Comparison of ENCODE assay signal across 19 cellular contexts in the genomic region with DNA sequence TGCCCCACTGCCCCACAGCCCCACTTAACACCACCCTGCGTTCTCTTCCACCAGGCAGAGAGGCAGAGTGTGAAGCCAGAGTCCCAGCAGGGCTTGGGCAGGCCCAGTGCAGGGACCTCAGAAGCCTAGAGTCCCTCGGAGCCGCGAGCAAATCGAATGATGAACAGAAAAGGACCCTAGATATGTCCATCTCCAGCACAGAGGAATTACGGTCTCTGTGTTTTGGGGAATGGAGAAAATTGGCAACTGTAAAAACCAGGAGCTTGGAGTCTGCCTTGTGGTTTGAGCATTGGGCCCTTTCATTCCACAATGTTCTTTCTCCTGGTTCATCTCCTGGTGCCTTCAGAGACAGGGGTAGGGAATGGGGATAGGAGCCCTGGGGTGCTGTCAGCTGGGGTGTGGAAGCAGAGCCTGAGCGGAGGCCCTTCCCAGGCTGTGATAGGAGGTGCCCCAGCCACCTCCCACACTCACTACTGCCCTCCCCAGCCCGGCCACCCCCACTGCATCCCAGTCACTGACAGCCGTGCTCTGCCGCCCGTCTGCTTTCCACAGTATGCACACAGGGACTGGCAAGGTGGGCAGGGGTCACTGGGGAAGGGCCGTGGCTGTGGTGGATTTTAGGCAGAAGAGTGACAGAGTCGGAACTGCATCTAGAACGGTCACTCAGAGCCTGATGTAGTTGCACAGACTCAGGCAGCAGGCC. TPM values are rescaled to one million over a fixed set of nuclear protein-coding genes. Genes with fewer than 3 reads are reported as not detected.
"Had no signal": no experiment of that assay in that cellular context is flagged by ENCODE, and none has a peak within 500 bp of the region (broad histone marks: within the 10 kb centered on the region; RNA-seq: fewer than 3 reads in every experiment).

No MANE protein-coding gene starts in this region.

- H3K4me1 ChIP-seq: psoas muscle, right lobe of liver had no signal

- H3K27ac ChIP-seq: psoas muscle, right lobe of liver had no signal

- ATAC-seq: activated CD4-positive, CD25-positive, alpha-beta regulatory T cell treated with anti-CD3 and anti-CD28 coated beads, Interleukin-2, amount 50 U/mL, for 24 hours; activated T-cell treated with anti-CD3 and anti-CD28 coated beads, Interleukin-2, amount 50 U/mL, for 4 hours; effector memory CD8-positive, alpha-beta T cell; psoas muscle; right lobe of liver; stimulated activated naive B cell treated with anti-CD40 and anti-IgM and Interleukin-4, amounts not matched to agents 10 μg/mL and 1 μg/mL and 100 μg/mL, for 72 hours had no signal

- H3K4me3 Mint-ChIP-seq: activated CD4-positive, alpha-beta memory T cell treated with anti-CD3 and anti-CD28 coated beads for 36 hours; activated naive CD8-positive, alpha-beta T cell treated with anti-CD3 and anti-CD28 coated beads for 36 hours; activated T-cell treated with anti-CD3 and anti-CD28 coated beads, Interleukin-2, amount 50 U/mL, for 4 hours; dendritic cell treated with granulocyte-macrophage colony-stimulating factor and Interleukin-4, amounts not matched to agents 40 ng/mL and 50 ng/mL, for 4 days; effector memory CD8-positive, alpha-beta T cell; nephron; stimulated activated naive B cell treated with anti-CD40 and anti-IgM and Interleukin-4, amounts not matched to agents 10 μg/mL and 1 μg/mL and 100 μg/mL, for 72 hours; T-helper 1 cell treated with Interleukin-12 subunit alpha and Interleukin-12 subunit beta and Interleukin-4 antibody, amounts not matched to agents 30 μg/mL and 1 μg/mL, for 36 hours; type B pancreatic cell had no signal

- H3K27ac Mint-ChIP-seq: activated CD4-positive, alpha-beta memory T cell treated with anti-CD3 and anti-CD28 coated beads for 36 hours; activated naive CD8-positive, alpha-beta T cell treated with anti-CD3 and anti-CD28 coated beads for 36 hours; dendritic cell treated with granulocyte-macrophage colony-stimulating factor and Interleukin-4, amounts not matched to agents 40 ng/mL and 50 ng/mL, for 4 days; effector memory CD8-positive, alpha-beta T cell; nephron; stimulated activated naive B cell treated with anti-CD40 and anti-IgM and Interleukin-4, amounts not matched to agents 10 μg/mL and 1 μg/mL and 100 μg/mL, for 72 hours; T-helper 1 cell treated with Interleukin-12 subunit alpha and Interleukin-12 subunit beta and Interleukin-4 antibody, amounts not matched to agents 30 μg/mL and 1 μg/mL, for 36 hours; type B pancreatic cell had no signal

- H3K27me3 ChIP-seq: right lobe of liver had no signal

- H3K4me3 ChIP-seq: psoas muscle, right lobe of liver had no signal

- H3K9me3 Mint-ChIP-seq: activated CD4-positive, alpha-beta memory T cell treated with anti-CD3 and anti-CD28 coated beads for 36 hours; activated naive CD8-positive, alpha-beta T cell treated with anti-CD3 and anti-CD28 coated beads for 36 hours; activated T-cell treated with anti-CD3 and anti-CD28 coated beads, Interleukin-2, amount 50 U/mL, for 4 hours; dendritic cell treated with granulocyte-macrophage colony-stimulating factor and Interleukin-4, amounts not matched to agents 40 ng/mL and 50 ng/mL, for 4 days; effector memory CD8-positive, alpha-beta T cell; nephron; stimulated activated naive B cell treated with anti-CD40 and anti-IgM and Interleukin-4, amounts not matched to agents 10 μg/mL and 1 μg/mL and 100 μg/mL, for 72 hours; T-helper 1 cell treated with Interleukin-12 subunit alpha and Interleukin-12 subunit beta and Interleukin-4 antibody, amounts not matched to agents 30 μg/mL and 1 μg/mL, for 36 hours; type B pancreatic cell had no signal

- H3K9me3 ChIP-seq: psoas muscle, right lobe of liver had no signal

- DNase-seq: activated CD4-positive, alpha-beta memory T cell treated with anti-CD3 and anti-CD28 coated beads for 36 hours; activated gamma-delta T cell treated with Interleukin-2 at 50 U/mL for 16 hours; activated naive CD8-positive, alpha-beta T cell treated with anti-CD3 and anti-CD28 coated beads for 36 hours; activated T-cell treated with anti-CD3 and anti-CD28 coated beads, Interleukin-2, amount 50 U/mL, for 4 hours; cerebellar nuclear complex; effector memory CD8-positive, alpha-beta T cell; erythroblast; hippocampal formation; mammary epithelial cell; psoas muscle; stimulated activated CD4-positive, alpha-beta T cell treated with anti-CD3 and anti-CD28 coated beads, Interleukin-2, amount 100 ng/mL, for 24 hours; stimulated activated naive B cell treated with anti-CD40 and anti-IgM and Interleukin-4, amounts not matched to agents 10 μg/mL and 1 μg/mL and 100 μg/mL, for 72 hours had no signal

- H3K4me1 Mint-ChIP-seq: activated naive CD8-positive, alpha-beta T cell treated with anti-CD3 and anti-CD28 coated beads for 36 hours had no signal

- H3K36me3 ChIP-seq: right lobe of liver had no signal

- H3K36me3 Mint-ChIP-seq: activated CD4-positive, alpha-beta memory T cell treated with anti-CD3 and anti-CD28 coated beads for 36 hours; activated naive CD8-positive, alpha-beta T cell treated with anti-CD3 and anti-CD28 coated beads for 36 hours; stimulated activated naive B cell treated with anti-CD40 and anti-IgM and Interleukin-4, amounts not matched to agents 10 μg/mL and 1 μg/mL and 100 μg/mL, for 72 hours had no signal

RNA-seq across cellular contexts. Expression of a gene that starts 26.7 kb away (rescaled TPM):
- total RNA-seq: activated CD4-positive, alpha-beta memory T cell treated with anti-CD3 and anti-CD28 coated beads for 36 hours; activated naive CD8-positive, alpha-beta T cell treated with anti-CD3 and anti-CD28 coated beads for 36 hours; activated T-cell treated with anti-CD3 and anti-CD28 coated beads, Interleukin-2, amount 50 U/mL, for 4 hours; omental fat pad; right lobe of liver had no signal
